Comparison of ENCODE assay signal across 1 cellular context in the genomic region with DNA sequence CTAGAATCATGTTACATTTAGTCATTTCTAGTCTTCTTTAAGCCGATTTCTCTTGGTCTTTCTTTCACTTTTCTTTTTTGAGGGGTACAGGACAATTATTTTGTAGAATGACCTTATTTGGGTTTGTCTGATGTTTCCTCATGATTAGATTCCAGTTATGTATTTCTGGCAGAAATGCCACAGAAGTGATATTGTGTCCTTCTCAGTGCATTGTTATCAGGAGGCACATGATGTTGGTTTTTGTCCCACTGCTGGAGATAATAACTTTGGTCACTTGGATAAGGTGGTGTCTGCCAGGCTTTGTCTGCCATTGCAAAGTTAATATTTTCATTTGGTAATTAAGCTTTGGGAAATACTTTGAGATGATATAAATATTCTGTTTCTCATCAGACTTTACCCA.
TF ChIP-seq lines count a peak whose summit lies in the region.

No MANE protein-coding gene starts in this region.

TF ChIP-seq in K562, 482 proteins besides CTCF, POLR2A, EP300 and RAD21 (continued from another document and continues in another):
- TF ChIP-seq, protein P1, sequence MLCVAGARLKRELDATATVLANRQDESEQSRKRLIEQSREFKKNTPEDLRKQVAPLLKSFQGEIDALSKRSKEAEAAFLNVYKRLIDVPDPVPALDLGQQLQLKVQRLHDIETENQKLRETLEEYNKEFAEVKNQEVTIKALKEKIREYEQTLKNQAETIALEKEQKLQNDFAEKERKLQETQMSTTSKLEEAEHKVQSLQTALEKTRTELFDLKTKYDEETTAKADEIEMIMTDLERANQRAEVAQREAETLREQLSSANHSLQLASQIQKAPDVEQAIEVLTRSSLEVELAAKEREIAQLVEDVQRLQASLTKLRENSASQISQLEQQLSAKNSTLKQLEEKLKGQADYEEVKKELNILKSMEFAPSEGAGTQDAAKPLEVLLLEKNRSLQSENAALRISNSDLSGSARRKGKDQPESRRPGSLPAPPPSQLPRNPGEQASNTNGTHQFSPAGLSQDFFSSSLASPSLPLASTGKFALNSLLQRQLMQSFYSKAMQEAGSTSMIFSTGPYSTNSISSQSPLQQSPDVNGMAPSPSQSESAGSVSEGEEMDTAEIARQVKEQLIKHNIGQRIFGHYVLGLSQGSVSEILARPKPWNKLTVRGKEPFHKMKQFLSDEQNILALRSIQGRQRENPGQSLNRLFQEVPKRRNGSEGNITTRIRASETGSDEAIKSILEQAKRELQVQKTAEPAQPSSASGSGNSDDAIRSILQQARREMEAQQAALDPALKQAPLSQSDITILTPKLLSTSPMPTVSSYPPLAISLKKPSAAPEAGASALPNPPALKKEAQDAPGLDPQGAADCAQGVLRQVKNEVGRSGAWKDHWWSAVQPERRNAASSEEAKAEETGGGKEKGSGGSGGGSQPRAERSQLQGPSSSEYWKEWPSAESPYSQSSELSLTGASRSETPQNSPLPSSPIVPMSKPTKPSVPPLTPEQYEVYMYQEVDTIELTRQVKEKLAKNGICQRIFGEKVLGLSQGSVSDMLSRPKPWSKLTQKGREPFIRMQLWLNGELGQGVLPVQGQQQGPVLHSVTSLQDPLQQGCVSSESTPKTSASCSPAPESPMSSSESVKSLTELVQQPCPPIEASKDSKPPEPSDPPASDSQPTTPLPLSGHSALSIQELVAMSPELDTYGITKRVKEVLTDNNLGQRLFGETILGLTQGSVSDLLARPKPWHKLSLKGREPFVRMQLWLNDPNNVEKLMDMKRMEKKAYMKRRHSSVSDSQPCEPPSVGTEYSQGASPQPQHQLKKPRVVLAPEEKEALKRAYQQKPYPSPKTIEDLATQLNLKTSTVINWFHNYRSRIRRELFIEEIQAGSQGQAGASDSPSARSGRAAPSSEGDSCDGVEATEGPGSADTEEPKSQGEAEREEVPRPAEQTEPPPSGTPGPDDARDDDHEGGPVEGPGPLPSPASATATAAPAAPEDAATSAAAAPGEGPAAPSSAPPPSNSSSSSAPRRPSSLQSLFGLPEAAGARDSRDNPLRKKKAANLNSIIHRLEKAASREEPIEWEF (CRISPR knock-in tag; IDR thresholded peaks at IDR 0.05) = no peak
- TF ChIP-seq PRPF4 (IDR thresholded peaks at IDR 0.05; ENCODE audit: insufficient read depth, low read depth, low read length, poor library complexity, severe bottlenecking) (no peak), MAZ (CRISPR knock-in tag; conservative IDR thresholded peaks at IDR 0.05 in 1 of 2, IDR thresholded peaks at IDR 0.05 in 1 of 2) (no peak; a peak in 1 of 4 replicates), PTRF (tag; IDR thresholded peaks at IDR 0.05) (no peak), CBX3 (IDR thresholded peaks at IDR 0.05; ENCODE audit: borderline replicate concordance in 1 of 2, low read length in 2 of 2) (no peak), MYNN (IDR thresholded peaks at IDR 0.05) (no peak), MYNN (CRISPR knock-in tag; IDR thresholded peaks at IDR 0.05) (no peak), KAT2B (IDR thresholded peaks at IDR 0.05; ENCODE audit: low read depth, low read length) (no peak), SAFB (IDR thresholded peaks at IDR 0.05; ENCODE audit: borderline replicate concordance, low read depth, low read length) (no peak), KHSRP (IDR thresholded peaks at IDR 0.05) (no peak; the same call in 1 of the 2 replicates), ZZZ3 (IDR thresholded peaks at IDR 0.05) (no peak), MXI1 (IDR thresholded peaks at IDR 0.05; ENCODE audit: low read depth, low read length) (peak; percentile 25; the same call in 1 of the 2 replicates), TCF7 (IDR thresholded peaks at IDR 0.05; ENCODE audit: borderline replicate concordance) (no peak), RFX1 (IDR thresholded peaks at IDR 0.05) (no peak), SRF (CRISPR knock-in tag; IDR thresholded peaks at IDR 0.05) (peak; percentile 59 to 97; a peak in 3 of 4 replicates), ZNF124 (CRISPR knock-in tag; IDR thresholded peaks at IDR 0.05) (no peak), MTA2 (IDR thresholded peaks at IDR 0.05; ENCODE audit: low read depth) (peak; percentile 85), JUND (IDR thresholded peaks at IDR 0.05; ENCODE audit: borderline replicate concordance, low read depth, low read length) (peak; percentile 37; the same call in 1 of the 2 replicates), JUND (tag; IDR thresholded peaks at IDR 0.05; ENCODE audit: borderline replicate concordance, low read depth, low read length) (no peak; the same call in 2 of the 3 replicates), ZKSCAN3 (CRISPR knock-in tag; IDR thresholded peaks at IDR 0.05) (no peak), RBM22 (IDR thresholded peaks at IDR 0.05; ENCODE audit: low read depth, low read length, poor library complexity, severe bottlenecking) (no peak), TEAD4 (IDR thresholded peaks at IDR 0.05; ENCODE audit: low read length) (peak; percentile 97), TEAD4 (CRISPR knock-in tag; IDR thresholded peaks at IDR 0.05; ENCODE audit: borderline replicate concordance) (no peak), NCOR1 (IDR thresholded peaks at IDR 0.05) (peak; percentile 92), TEAD2 (tag; IDR thresholded peaks at IDR 0.05) (no peak), SP2 (IDR thresholded peaks at IDR 0.05; ENCODE audit: extremely low read depth, low read depth, low read length, poor library complexity, severe bottlenecking) (no peak), YBX1 (IDR thresholded peaks at IDR 0.05) (no peak), SIRT6 (IDR thresholded peaks at IDR 0.05; ENCODE audit: low read depth, low read length) (no peak), BACH1 (tag; IDR thresholded peaks at IDR 0.05) (no peak), MEF2A (IDR thresholded peaks at IDR 0.05; ENCODE audit: control insufficient read depth, low read depth, low read length) (no peak), ZBTB17 (CRISPR knock-in tag; IDR thresholded peaks at IDR 0.05) (no peak), CEBPG (CRISPR knock-in tag; IDR thresholded peaks at IDR 0.05) (no peak), CEBPG (tag; conservative IDR thresholded peaks at IDR 0.05 in 1 of 2, IDR thresholded peaks at IDR 0.05 in 1 of 2) (no peak)
- TF ChIP-seq, protein P2, sequence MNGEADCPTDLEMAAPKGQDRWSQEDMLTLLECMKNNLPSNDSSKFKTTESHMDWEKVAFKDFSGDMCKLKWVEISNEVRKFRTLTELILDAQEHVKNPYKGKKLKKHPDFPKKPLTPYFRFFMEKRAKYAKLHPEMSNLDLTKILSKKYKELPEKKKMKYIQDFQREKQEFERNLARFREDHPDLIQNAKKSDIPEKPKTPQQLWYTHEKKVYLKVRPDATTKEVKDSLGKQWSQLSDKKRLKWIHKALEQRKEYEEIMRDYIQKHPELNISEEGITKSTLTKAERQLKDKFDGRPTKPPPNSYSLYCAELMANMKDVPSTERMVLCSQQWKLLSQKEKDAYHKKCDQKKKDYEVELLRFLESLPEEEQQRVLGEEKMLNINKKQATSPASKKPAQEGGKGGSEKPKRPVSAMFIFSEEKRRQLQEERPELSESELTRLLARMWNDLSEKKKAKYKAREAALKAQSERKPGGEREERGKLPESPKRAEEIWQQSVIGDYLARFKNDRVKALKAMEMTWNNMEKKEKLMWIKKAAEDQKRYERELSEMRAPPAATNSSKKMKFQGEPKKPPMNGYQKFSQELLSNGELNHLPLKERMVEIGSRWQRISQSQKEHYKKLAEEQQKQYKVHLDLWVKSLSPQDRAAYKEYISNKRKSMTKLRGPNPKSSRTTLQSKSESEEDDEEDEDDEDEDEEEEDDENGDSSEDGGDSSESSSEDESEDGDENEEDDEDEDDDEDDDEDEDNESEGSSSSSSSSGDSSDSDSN (IDR thresholded peaks at IDR 0.05; ENCODE audit: borderline replicate concordance in 1 of 2, low read depth in 2 of 2, low read length in 2 of 2) = no peak
- TF ChIP-seq, protein P3, sequence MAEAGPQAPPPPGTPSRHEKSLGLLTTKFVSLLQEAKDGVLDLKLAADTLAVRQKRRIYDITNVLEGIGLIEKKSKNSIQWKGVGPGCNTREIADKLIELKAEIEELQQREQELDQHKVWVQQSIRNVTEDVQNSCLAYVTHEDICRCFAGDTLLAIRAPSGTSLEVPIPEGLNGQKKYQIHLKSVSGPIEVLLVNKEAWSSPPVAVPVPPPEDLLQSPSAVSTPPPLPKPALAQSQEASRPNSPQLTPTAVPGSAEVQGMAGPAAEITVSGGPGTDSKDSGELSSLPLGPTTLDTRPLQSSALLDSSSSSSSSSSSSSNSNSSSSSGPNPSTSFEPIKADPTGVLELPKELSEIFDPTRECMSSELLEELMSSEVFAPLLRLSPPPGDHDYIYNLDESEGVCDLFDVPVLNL (CRISPR knock-in tag; IDR thresholded peaks at IDR 0.05; ENCODE audit: low read depth) = no peak
- TF ChIP-seq, protein P4, sequence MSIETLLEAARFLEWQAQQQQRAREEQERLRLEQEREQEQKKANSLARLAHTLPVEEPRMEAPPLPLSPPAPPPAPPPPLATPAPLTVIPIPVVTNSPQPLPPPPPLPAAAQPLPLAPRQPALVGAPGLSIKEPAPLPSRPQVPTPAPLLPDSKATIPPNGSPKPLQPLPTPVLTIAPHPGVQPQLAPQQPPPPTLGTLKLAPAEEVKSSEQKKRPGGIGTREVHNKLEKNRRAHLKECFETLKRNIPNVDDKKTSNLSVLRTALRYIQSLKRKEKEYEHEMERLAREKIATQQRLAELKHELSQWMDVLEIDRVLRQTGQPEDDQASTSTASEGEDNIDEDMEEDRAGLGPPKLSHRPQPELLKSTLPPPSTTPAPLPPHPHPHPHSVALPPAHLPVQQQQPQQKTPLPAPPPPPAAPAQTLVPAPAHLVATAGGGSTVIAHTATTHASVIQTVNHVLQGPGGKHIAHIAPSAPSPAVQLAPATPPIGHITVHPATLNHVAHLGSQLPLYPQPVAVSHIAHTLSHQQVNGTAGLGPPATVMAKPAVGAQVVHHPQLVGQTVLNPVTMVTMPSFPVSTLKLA (conservative IDR thresholded peaks at IDR 0.05) = no peak
- TF ChIP-seq, protein P5, sequence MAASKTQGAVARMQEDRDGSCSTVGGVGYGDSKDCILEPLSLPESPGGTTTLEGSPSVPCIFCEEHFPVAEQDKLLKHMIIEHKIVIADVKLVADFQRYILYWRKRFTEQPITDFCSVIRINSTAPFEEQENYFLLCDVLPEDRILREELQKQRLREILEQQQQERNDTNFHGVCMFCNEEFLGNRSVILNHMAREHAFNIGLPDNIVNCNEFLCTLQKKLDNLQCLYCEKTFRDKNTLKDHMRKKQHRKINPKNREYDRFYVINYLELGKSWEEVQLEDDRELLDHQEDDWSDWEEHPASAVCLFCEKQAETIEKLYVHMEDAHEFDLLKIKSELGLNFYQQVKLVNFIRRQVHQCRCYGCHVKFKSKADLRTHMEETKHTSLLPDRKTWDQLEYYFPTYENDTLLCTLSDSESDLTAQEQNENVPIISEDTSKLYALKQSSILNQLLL (CRISPR knock-in tag; IDR thresholded peaks at IDR 0.05; ENCODE audit: borderline replicate concordance) = no peak
- TF ChIP-seq, protein P6, sequence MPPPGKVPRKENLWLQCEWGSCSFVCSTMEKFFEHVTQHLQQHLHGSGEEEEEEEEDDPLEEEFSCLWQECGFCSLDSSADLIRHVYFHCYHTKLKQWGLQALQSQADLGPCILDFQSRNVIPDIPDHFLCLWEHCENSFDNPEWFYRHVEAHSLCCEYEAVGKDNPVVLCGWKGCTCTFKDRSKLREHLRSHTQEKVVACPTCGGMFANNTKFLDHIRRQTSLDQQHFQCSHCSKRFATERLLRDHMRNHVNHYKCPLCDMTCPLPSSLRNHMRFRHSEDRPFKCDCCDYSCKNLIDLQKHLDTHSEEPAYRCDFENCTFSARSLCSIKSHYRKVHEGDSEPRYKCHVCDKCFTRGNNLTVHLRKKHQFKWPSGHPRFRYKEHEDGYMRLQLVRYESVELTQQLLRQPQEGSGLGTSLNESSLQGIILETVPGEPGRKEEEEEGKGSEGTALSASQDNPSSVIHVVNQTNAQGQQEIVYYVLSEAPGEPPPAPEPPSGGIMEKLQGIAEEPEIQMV (tag; conservative IDR thresholded peaks at IDR 0.05; ENCODE audit: low read depth) = no peak
- TF ChIP-seq, protein P7, sequence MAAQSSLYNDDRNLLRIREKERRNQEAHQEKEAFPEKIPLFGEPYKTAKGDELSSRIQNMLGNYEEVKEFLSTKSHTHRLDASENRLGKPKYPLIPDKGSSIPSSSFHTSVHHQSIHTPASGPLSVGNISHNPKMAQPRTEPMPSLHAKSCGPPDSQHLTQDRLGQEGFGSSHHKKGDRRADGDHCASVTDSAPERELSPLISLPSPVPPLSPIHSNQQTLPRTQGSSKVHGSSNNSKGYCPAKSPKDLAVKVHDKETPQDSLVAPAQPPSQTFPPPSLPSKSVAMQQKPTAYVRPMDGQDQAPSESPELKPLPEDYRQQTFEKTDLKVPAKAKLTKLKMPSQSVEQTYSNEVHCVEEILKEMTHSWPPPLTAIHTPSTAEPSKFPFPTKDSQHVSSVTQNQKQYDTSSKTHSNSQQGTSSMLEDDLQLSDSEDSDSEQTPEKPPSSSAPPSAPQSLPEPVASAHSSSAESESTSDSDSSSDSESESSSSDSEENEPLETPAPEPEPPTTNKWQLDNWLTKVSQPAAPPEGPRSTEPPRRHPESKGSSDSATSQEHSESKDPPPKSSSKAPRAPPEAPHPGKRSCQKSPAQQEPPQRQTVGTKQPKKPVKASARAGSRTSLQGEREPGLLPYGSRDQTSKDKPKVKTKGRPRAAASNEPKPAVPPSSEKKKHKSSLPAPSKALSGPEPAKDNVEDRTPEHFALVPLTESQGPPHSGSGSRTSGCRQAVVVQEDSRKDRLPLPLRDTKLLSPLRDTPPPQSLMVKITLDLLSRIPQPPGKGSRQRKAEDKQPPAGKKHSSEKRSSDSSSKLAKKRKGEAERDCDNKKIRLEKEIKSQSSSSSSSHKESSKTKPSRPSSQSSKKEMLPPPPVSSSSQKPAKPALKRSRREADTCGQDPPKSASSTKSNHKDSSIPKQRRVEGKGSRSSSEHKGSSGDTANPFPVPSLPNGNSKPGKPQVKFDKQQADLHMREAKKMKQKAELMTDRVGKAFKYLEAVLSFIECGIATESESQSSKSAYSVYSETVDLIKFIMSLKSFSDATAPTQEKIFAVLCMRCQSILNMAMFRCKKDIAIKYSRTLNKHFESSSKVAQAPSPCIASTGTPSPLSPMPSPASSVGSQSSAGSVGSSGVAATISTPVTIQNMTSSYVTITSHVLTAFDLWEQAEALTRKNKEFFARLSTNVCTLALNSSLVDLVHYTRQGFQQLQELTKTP (IDR thresholded peaks at IDR 0.05; ENCODE audit: low read depth in 1 of 2, partially characterized antibody in 2 of 2) = no peak
- TF ChIP-seq, protein P8, sequence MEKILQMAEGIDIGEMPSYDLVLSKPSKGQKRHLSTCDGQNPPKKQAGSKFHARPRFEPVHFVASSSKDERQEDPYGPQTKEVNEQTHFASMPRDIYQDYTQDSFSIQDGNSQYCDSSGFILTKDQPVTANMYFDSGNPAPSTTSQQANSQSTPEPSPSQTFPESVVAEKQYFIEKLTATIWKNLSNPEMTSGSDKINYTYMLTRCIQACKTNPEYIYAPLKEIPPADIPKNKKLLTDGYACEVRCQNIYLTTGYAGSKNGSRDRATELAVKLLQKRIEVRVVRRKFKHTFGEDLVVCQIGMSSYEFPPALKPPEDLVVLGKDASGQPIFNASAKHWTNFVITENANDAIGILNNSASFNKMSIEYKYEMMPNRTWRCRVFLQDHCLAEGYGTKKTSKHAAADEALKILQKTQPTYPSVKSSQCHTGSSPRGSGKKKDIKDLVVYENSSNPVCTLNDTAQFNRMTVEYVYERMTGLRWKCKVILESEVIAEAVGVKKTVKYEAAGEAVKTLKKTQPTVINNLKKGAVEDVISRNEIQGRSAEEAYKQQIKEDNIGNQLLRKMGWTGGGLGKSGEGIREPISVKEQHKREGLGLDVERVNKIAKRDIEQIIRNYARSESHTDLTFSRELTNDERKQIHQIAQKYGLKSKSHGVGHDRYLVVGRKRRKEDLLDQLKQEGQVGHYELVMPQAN (IDR thresholded peaks at IDR 0.05; ENCODE audit: borderline replicate concordance) = no peak
